In the genomic region with DNA sequence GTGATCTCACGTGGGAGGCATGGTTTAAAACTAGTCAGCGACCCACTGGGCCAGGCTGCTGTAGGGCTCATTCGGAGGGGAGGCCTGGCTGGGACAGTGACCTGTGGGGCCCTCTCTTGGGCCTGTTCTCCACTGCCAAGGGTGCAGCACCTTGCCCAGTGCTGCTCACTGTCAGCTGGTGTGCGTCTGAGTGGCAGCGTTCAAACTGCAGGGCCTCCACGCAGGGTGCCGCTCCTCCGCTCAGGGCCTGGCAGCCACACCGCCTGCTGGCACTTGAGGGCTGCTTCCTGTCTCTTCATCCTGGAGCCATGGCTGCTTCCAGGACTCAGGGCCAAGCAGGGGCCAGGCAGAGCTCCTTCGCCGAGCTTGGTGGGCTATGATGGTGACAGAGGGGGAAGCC, we compare ENCODE assay signal across 21 cellular contexts. TPM values are rescaled to one million over a fixed set of nuclear protein-coding genes. Genes with fewer than 3 reads are reported as not detected.
"Had no signal": no experiment of that assay in that cellular context is flagged by ENCODE, and none has a peak within 500 bp of the region (broad histone marks: within the 10 kb centered on the region; RNA-seq: fewer than 3 reads in every experiment).

No MANE protein-coding gene starts in this region.

- H3K4me1 ChIP-seq: lower lobe of right lung, parathyroid adenoma, upper lobe of left lung had no signal

- H3K27me3 ChIP-seq: hepatocyte, neutrophil, spleen, upper lobe of left lung had no signal

- DNase-seq: activated CD4-positive, alpha-beta T cell treated with anti-CD3 and anti-CD28 coated beads, Interleukin-2, amount 10 ng/mL, durations not matched to agents 24 days and 14 days; activated CD4-positive, CD25-positive, alpha-beta regulatory T cell; activated CD8-positive, alpha-beta T cell treated with anti-CD3 and anti-CD28 coated beads for 36 hours; activated naive CD4-positive, alpha-beta T cell; activated naive CD8-positive, alpha-beta T cell treated with anti-CD3 and anti-CD28 coated beads for 36 hours; activated T-cell treated with anti-CD3 and anti-CD28 coated beads, Interleukin-2, amount 50 U/mL, for 1 hour; amniotic stem cell; effector memory CD8-positive, alpha-beta T cell; lower lobe of right lung; naive thymus-derived CD8-positive, alpha-beta T cell; spleen; stimulated activated CD4-positive, alpha-beta T cell treated with anti-CD3 and anti-CD28 coated beads, Interleukin-4, amount 100 ng/mL, for 4 hours; stimulated activated naive B cell treated with anti-CD40 and anti-IgM and Interleukin-4, amounts not matched to agents 10 μg/mL and 1 μg/mL and 100 μg/mL, for 72 hours; T-helper 9 cell; upper lobe of left lung had no signal

- H3K9me3 ChIP-seq: lower lobe of right lung, neutrophil, spleen, thoracic aorta, upper lobe of left lung had no signal

- H3K36me3 ChIP-seq: lower lobe of right lung, neutrophil, spleen, thoracic aorta, upper lobe of left lung had no signal

- ATAC-seq: activated CD8-positive, alpha-beta T cell treated with anti-CD3 and anti-CD28 coated beads for 36 hours; activated T-helper 17 cell treated with anti-CD3 and anti-CD28 coated beads, Interleukin-2, amount 50 U/mL, for 72 hours; effector memory CD8-positive, alpha-beta T cell; lower lobe of right lung; naive thymus-derived CD8-positive, alpha-beta T cell; stimulated activated naive B cell treated with anti-CD40 and anti-IgM and Interleukin-4, amounts not matched to agents 10 μg/mL and 1 μg/mL and 100 μg/mL, for 72 hours had no signal

- H3K4me3 ChIP-seq: hepatocyte, lower lobe of right lung, spleen, thoracic aorta, upper lobe of left lung had no signal

- H3K27ac ChIP-seq: hepatocyte, lower lobe of right lung, neutrophil, parathyroid adenoma, spleen, thoracic aorta, upper lobe of left lung had no signal

RNA-seq across cellular contexts. Expression of a gene that starts 18.3 kb away (rescaled TPM):
- total RNA-seq: dermis microvascular lymphatic vessel endothelial cell; naive thymus-derived CD8-positive, alpha-beta T cell had no signal
- polyA plus RNA-seq: naive thymus-derived CD8-positive, alpha-beta T cell had no signal
